8 cellular contexts compared by ENCODE assay signal in genomic region chr12:19186722-19187661, GRCh38. TPM values are rescaled to one million over a fixed set of nuclear protein-coding genes. Genes with fewer than 3 reads are reported as not detected.
DNase-seq lines count a peak whose midpoint lies in the region; ATAC-seq and TF ChIP-seq lines count a peak whose summit lies in the region.

No MANE protein-coding gene starts in this region.

- no peak overlapping the region for H3K4me3 Mint-ChIP-seq in CD4-positive, alpha-beta T cell
- H3K4me3 Mint-ChIP-seq in activated T-helper 2 cell treated with anti-CD3 and anti-CD28 coated beads, Interferon-gamma antibody, Interleukin-2, Interleukin-4, amounts not matched to agents 10 μg/mL and 5 μg/mL and 100 μg/mL, durations not matched to agents 14 hours and 24 hours and 36 hours (ENCODE audit: low read depth), result no peak overlapping the region

- H3K9me3 ChIP-seq in CD4-positive, alpha-beta T cell (ENCODE audit: control insufficient read depth, low read length), result no peaks in the 10 kb centered on the region

- CTCF ChIA-PET in CD4-positive, alpha-beta T cell (lab: Charles Lee), result no interaction called here

- POLR2A ChIA-PET in CD4-positive, alpha-beta T cell (lab: Charles Lee), result interaction anchor here (0.6 kb wide), 1 partner anchor 384 kb away, joined by 3 read pairs; no protein-coding TSS in a partner anchor

- peak; percentile 57 for TF ChIP-seq CTCF in CD4-positive, alpha-beta T cell (IDR thresholded peaks at IDR 0.05)

- intact Hi-C loops in CD4-positive, alpha-beta T cell (cut with DNase I, micrococcal nuclease), result loop anchor here (1.0 to 10.0 kb wide), 7 partner anchors 108 to 1048 kb away; no protein-coding TSS in a partner anchor
- intact Hi-C loops in activated T-helper 2 cell treated with anti-CD3 and anti-CD28 coated beads, Interferon-gamma antibody, Interleukin-2, Interleukin-4, amounts not matched to agents 10 μg/mL and 5 μg/mL and 100 μg/mL, durations not matched to agents 14 hours and 24 hours and 36 hours (cut with micrococcal nuclease), result loop anchor here (2.0 to 5.0 kb wide), 2 partner anchors 325 to 1046 kb away; no protein-coding TSS in a partner anchor

- no peak for ATAC-seq in CD4-positive, alpha-beta T cell (ENCODE audit: poor library complexity)
- ATAC-seq in HG03039 (IDR thresholded peaks at IDR 0.05; ENCODE audit: unreplicated experiment), result no peak

- H3K36me3 Mint-ChIP-seq in CD4-positive, alpha-beta T cell (ENCODE audit: low read depth), result no peaks in the 10 kb centered on the region
- no peaks in the 10 kb centered on the region for H3K36me3 Mint-ChIP-seq in activated T-helper 2 cell treated with anti-CD3 and anti-CD28 coated beads, Interferon-gamma antibody, Interleukin-2, Interleukin-4, amounts not matched to agents 10 μg/mL and 5 μg/mL and 100 μg/mL, durations not matched to agents 14 hours and 24 hours and 36 hours (ENCODE audit: low read depth)

- H3K4me1 Mint-ChIP-seq in CD4-positive, alpha-beta T cell (ENCODE audit: low read depth), result no peaks in the 10 kb centered on the region
- peaks cover 2% of the 10 kb centered on the region for H3K4me1 Mint-ChIP-seq in activated T-helper 2 cell treated with anti-CD3 and anti-CD28 coated beads, Interferon-gamma antibody, Interleukin-2, Interleukin-4, amounts not matched to agents 10 μg/mL and 5 μg/mL and 100 μg/mL, durations not matched to agents 14 hours and 24 hours and 36 hours (ENCODE audit: low read depth)

- H3K27me3 ChIP-seq in CD4-positive, alpha-beta T cell (ENCODE audit: control insufficient read depth, insufficient read depth, low read length), result no peaks in the 10 kb centered on the region

- H3K27ac ChIP-seq in CD4-positive, alpha-beta T cell (ENCODE audit: low read depth, low read length), result no peak overlapping the region

- no peak overlapping the region for H3K27ac Mint-ChIP-seq in CD4-positive, alpha-beta T cell
- no peak overlapping the region for H3K27ac Mint-ChIP-seq in activated T-helper 2 cell treated with anti-CD3 and anti-CD28 coated beads, Interferon-gamma antibody, Interleukin-2, Interleukin-4, amounts not matched to agents 10 μg/mL and 5 μg/mL and 100 μg/mL, durations not matched to agents 14 hours and 24 hours and 36 hours

- no peaks in the 10 kb centered on the region for H3K9me3 Mint-ChIP-seq in CD4-positive, alpha-beta T cell
- H3K9me3 Mint-ChIP-seq in activated T-helper 2 cell treated with anti-CD3 and anti-CD28 coated beads, Interferon-gamma antibody, Interleukin-2, Interleukin-4, amounts not matched to agents 10 μg/mL and 5 μg/mL and 100 μg/mL, durations not matched to agents 14 hours and 24 hours and 36 hours, result no peaks in the 10 kb centered on the region

- no peaks in the 10 kb centered on the region for H3K27me3 Mint-ChIP-seq in CD4-positive, alpha-beta T cell
- peaks cover 6% of the 10 kb centered on the region for H3K27me3 Mint-ChIP-seq in activated T-helper 2 cell treated with anti-CD3 and anti-CD28 coated beads, Interferon-gamma antibody, Interleukin-2, Interleukin-4, amounts not matched to agents 10 μg/mL and 5 μg/mL and 100 μg/mL, durations not matched to agents 14 hours and 24 hours and 36 hours (ENCODE audit: low read depth)

- DNase-seq in CD4-positive, alpha-beta T cell, result no peak
- DNase-seq in HCEC 1CT, result peak; percentile 54
- peak; percentile 16 for DNase-seq in NCI-H510A (lab: John Stamatoyannopoulos, UW)
- peak; percentile 81 for DNase-seq in dedifferentiated amniotic fluid mesenchymal stem cell (ENCODE audit: extremely low spot score)
- peak; percentile 74 to 76 for DNase-seq in lung microvascular endothelial cell (ENCODE audit: low read depth in 2 of 2)
- DNase-seq in ureter (ENCODE audit: low spot score), result no peak
- DNase-seq in activated T-helper 2 cell treated with anti-CD3 and anti-CD28 coated beads, Interferon-gamma antibody, Interleukin-2, Interleukin-4, amounts not matched to agents 10 μg/mL and 5 μg/mL and 100 μg/mL, durations not matched to agents 14 hours and 24 hours and 36 hours (ENCODE audit: low spot score), result no peak

RNA-seq across cellular contexts. Expression of gene PLEKHA5, which starts 57.5 kb away (rescaled TPM):
- total RNA-seq in CD4-positive, alpha-beta T cell, result 1 to 10 TPM; 4.5 to 5.4 TPM
- total RNA-seq in lung microvascular endothelial cell, result 7.0 and 11.9 TPM in 2 replicates
- 102 TPM for total RNA-seq in ureter
- total RNA-seq in activated T-helper 2 cell treated with anti-CD3 and anti-CD28 coated beads, Interferon-gamma antibody, Interleukin-2, Interleukin-4, amounts not matched to agents 10 μg/mL and 5 μg/mL and 100 μg/mL, durations not matched to agents 14 hours and 24 hours and 36 hours, result 3.2 TPM in 2 replicates

Comparison
In these comparisons a context has a peak if more than half of its experiments do, and no peak if none do; other contexts are left out.
1. DNase-seq: peak in HCEC 1CT (single experiment), NCI-H510A (single experiment), dedifferentiated amniotic fluid mesenchymal stem cell (single experiment) and lung microvascular endothelial cell (2 of 2); none in CD4-positive, alpha-beta T cell (0 of 10), ureter (single experiment) and activated T-helper 2 cell treated with anti-CD3 and anti-CD28 coated beads, Interferon-gamma antibody, Interleukin-2, Interleukin-4, amounts not matched to agents 10 μg/mL and 5 μg/mL and 100 μg/mL, durations not matched to agents 14 hours and 24 hours and 36 hours (single experiment).